8 cellular contexts compared by ENCODE assay signal in the genomic region with DNA sequence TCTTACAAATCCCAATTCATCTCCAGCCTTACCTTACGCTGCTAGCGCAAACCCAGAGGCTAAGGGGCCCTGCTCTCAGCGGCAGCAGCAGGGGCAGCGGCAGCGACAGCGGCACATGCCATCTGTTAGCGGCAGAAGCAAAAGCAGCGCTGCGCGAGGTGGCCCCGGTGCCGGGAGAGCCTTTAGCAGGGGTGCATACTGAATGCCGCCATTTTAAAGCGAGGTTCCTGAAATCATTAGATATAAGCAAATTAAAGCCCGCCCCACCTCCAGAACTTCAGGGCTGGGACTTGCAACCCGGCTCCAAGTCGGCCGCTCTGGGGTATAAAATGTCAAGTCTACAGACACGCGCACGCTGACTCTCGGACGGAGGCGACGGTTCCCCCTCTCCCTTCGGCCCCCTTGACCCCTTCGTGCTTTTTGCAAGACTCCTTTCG. TPM values are rescaled to one million over a fixed set of nuclear protein-coding genes. Genes with fewer than 3 reads are reported as not detected.
DNase-seq lines count a peak whose midpoint lies in the region; ATAC-seq and TF ChIP-seq lines count a peak whose summit lies in the region.

A gene with protein sequence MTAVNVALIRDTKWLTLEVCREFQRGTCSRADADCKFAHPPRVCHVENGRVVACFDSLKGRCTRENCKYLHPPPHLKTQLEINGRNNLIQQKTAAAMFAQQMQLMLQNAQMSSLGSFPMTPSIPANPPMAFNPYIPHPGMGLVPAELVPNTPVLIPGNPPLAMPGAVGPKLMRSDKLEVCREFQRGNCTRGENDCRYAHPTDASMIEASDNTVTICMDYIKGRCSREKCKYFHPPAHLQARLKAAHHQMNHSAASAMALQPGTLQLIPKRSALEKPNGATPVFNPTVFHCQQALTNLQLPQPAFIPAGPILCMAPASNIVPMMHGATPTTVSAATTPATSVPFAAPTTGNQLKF (minus strand): TSS at position 220 of the 437 bp plus-strand sequence. CDS start 49,427 bp downstream, outside the sequence.

- peak; percentile 33 for ATAC-seq in GM21423 (IDR thresholded peaks at IDR 0.05; ENCODE audit: unreplicated experiment)
- ATAC-seq in Panc1: peak; percentile 86

- TF ChIP-seq CTCF in Panc1 (IDR thresholded peaks at IDR 0.05) (no peak), fibroblast of villous mesenchyme (IDR thresholded peaks at IDR 0.05; ENCODE audit: insufficient read depth, low read depth, low read length) (no peak), tibial artery (IDR thresholded peaks at IDR 0.05) (no peak)

- DNase-seq in D341Med (ENCODE audit: low spot score): peak; percentile 77
- peak; percentile 52 for DNase-seq in HuH-7 (ENCODE audit: low spot score)
- DNase-seq in Panc1 (ENCODE audit: low read depth, low spot score): no peak
- peak; percentile 45 for DNase-seq in activated T-helper 2 cell treated with anti-CD3 and anti-CD28 coated beads, Interferon-gamma antibody, Interleukin-2, Interleukin-4, amounts not matched to agents 10 μg/mL and 5 μg/mL and 100 μg/mL, durations not matched to agents 14 hours and 24 hours and 36 hours (ENCODE audit: low spot score)
- DNase-seq in fibroblast of villous mesenchyme (ENCODE audit: low read depth): peak; percentile 57
- peak; percentile 44 to 68 for DNase-seq in tibial artery

- POLR2A ChIA-PET in Panc1 (lab: Charles Lee): no interaction called here

- peaks cover 37% of the 10 kb centered on the region for H3K27me3 ChIP-seq in Panc1 (ENCODE audit: control insufficient read depth, insufficient read depth, low read length)
- H3K27me3 ChIP-seq in neuron (ENCODE audit: insufficient read depth, low read length): no peaks in the 10 kb centered on the region
- no peaks in the 10 kb centered on the region for H3K27me3 ChIP-seq in tibial artery

- intact Hi-C loops in Panc1 (cut with micrococcal nuclease; ENCODE audit: unreplicated experiment): no loop called here
- intact Hi-C loops in activated T-helper 2 cell treated with anti-CD3 and anti-CD28 coated beads, Interferon-gamma antibody, Interleukin-2, Interleukin-4, amounts not matched to agents 10 μg/mL and 5 μg/mL and 100 μg/mL, durations not matched to agents 14 hours and 24 hours and 36 hours (cut with micrococcal nuclease): loop anchor here (1.0 to 10.0 kb wide), 5 partner anchors 8 to 1686 kb away; no protein-coding TSS in a partner anchor
- intact Hi-C loops in tibial artery (cut with DNase I; ENCODE audit: low total_unique reads): no loop called here

- H3K4me1 Mint-ChIP-seq in activated T-helper 2 cell treated with anti-CD3 and anti-CD28 coated beads, Interferon-gamma antibody, Interleukin-2, Interleukin-4, amounts not matched to agents 10 μg/mL and 5 μg/mL and 100 μg/mL, durations not matched to agents 14 hours and 24 hours and 36 hours (ENCODE audit: low read depth): peaks cover 22% of the 10 kb centered on the region

- H3K27ac ChIP-seq in Panc1 (ENCODE audit: low read length) (no peak within 1 kb of the TSS), tibial artery (peak within 1 kb of the TSS; percentile 65 to 69)

- no peaks in the 10 kb centered on the region for H3K36me3 Mint-ChIP-seq in activated T-helper 2 cell treated with anti-CD3 and anti-CD28 coated beads, Interferon-gamma antibody, Interleukin-2, Interleukin-4, amounts not matched to agents 10 μg/mL and 5 μg/mL and 100 μg/mL, durations not matched to agents 14 hours and 24 hours and 36 hours (ENCODE audit: low read depth)

- H3K27me3 Mint-ChIP-seq in activated T-helper 2 cell treated with anti-CD3 and anti-CD28 coated beads, Interferon-gamma antibody, Interleukin-2, Interleukin-4, amounts not matched to agents 10 μg/mL and 5 μg/mL and 100 μg/mL, durations not matched to agents 14 hours and 24 hours and 36 hours (ENCODE audit: low read depth): no peaks in the 10 kb centered on the region

- CTCF ChIA-PET in Panc1 (lab: Charles Lee): no interaction called here

- H2AFZ ChIP-seq in neuron (ENCODE audit: low read depth, low read length): peak within 1 kb of the TSS; percentile 51

- H3K36me3 ChIP-seq in Panc1 (ENCODE audit: control insufficient read depth, insufficient read depth, low read length) (no peaks in the 10 kb centered on the region), neuron (ENCODE audit: insufficient read depth, low read length) (no peaks in the 10 kb centered on the region), tibial artery (no peaks in the 10 kb centered on the region)

- no TSS peak for BruUV-seq in Panc1 (replicated peaks; lab: Mats Ljungman, UMichigan)

- H3K4me3 Mint-ChIP-seq in activated T-helper 2 cell treated with anti-CD3 and anti-CD28 coated beads, Interferon-gamma antibody, Interleukin-2, Interleukin-4, amounts not matched to agents 10 μg/mL and 5 μg/mL and 100 μg/mL, durations not matched to agents 14 hours and 24 hours and 36 hours (ENCODE audit: low read depth): peak within 1 kb of the TSS; percentile 94

- H3K9me3 Mint-ChIP-seq in activated T-helper 2 cell treated with anti-CD3 and anti-CD28 coated beads, Interferon-gamma antibody, Interleukin-2, Interleukin-4, amounts not matched to agents 10 μg/mL and 5 μg/mL and 100 μg/mL, durations not matched to agents 14 hours and 24 hours and 36 hours: no peaks in the 10 kb centered on the region

- H3K9me3 ChIP-seq in Panc1 (ENCODE audit: control insufficient read depth, insufficient read depth, low read depth, low read length): no peaks in the 10 kb centered on the region
- no peaks in the 10 kb centered on the region for H3K9me3 ChIP-seq in neuron (ENCODE audit: low read length)
- H3K9me3 ChIP-seq in tibial artery: no peaks in the 10 kb centered on the region

- peaks cover 7% of the 10 kb centered on the region for H3K4me1 ChIP-seq in Panc1 (ENCODE audit: control insufficient read depth, insufficient read depth, low read length)
- H3K4me1 ChIP-seq in neuron (ENCODE audit: insufficient read depth, low read length): peaks cover 15% of the 10 kb centered on the region
- H3K4me1 ChIP-seq in tibial artery: no peaks in the 10 kb centered on the region

- peak within 1 kb of the TSS; percentile 47 to 66 for H3K4me3 ChIP-seq in Panc1 (ENCODE audit: low read depth in 2 of 2, low read length in 2 of 2)
- peak within 1 kb of the TSS; percentile 66 for H3K4me3 ChIP-seq in fibroblast of villous mesenchyme (ENCODE audit: low read depth, low read length)
- H3K4me3 ChIP-seq in neuron (ENCODE audit: low read length): peak within 1 kb of the TSS; percentile 68
- H3K4me3 ChIP-seq in tibial artery: peak within 1 kb of the TSS; percentile 66 to 80

- in situ Hi-C loops in Panc1 (cut with HindIII; ENCODE audit: low pct_unique_long_range_greater_than_20kb, low sequenced_read_pairs): no loop called here

- H3K27ac Mint-ChIP-seq in activated T-helper 2 cell treated with anti-CD3 and anti-CD28 coated beads, Interferon-gamma antibody, Interleukin-2, Interleukin-4, amounts not matched to agents 10 μg/mL and 5 μg/mL and 100 μg/mL, durations not matched to agents 14 hours and 24 hours and 36 hours: peak within 1 kb of the TSS; percentile 95

RNA-seq across cellular contexts. Expression of the gene that starts here (rescaled TPM):
- total RNA-seq in Panc1 (2021; ENCODE audit: unreplicated experiment) (0.39 TPM), fibroblast of villous mesenchyme (3.9 and 4.3 TPM in 2 replicates)
- polyA plus RNA-seq in Panc1 (2012; ENCODE audit: insufficient read length): not detected
- 15.7 and 16.2 TPM in 2 replicates for total RNA-seq in activated T-helper 2 cell treated with anti-CD3 and anti-CD28 coated beads, Interferon-gamma antibody, Interleukin-2, Interleukin-4, amounts not matched to agents 10 μg/mL and 5 μg/mL and 100 μg/mL, durations not matched to agents 14 hours and 24 hours and 36 hours

Comparison
In these comparisons a context has a peak if more than half of its experiments do, and no peak if none do; other contexts are left out.
1. Peak in ATAC-seq and H3K4me3 ChIP-seq in Panc1; RNA of the gene not detected or under 1 TPM.